In the genomic region with DNA sequence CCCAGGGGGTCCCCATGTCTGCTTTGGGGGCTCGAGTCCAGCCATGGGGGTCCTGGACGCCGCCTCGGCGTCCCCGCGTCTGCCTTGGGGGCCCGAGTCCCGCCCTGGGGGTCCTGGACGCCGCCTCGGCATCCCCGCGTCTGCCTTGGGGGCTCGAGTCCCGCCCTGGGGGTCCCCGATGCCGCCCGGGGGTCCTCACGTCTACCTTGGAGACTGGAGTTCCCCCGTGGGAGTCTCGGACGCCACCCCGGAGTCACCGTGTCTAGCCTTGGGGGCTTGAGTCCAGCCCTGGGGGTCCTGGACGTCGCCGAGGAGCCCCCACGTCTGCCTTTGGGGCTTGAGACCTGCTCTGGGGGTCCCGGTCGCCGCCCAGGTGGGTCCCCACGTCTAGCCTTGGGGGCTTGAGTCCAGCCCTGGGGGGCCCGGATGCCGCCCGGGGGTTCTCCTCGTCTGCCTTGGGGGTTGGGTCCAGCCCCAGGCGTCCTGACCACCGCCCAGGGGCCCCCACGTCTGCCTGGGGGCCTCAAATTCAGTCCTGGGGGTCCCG, we compare ENCODE assay signal across 8 cellular contexts. TPM values are rescaled to one million over a fixed set of nuclear protein-coding genes. Genes with fewer than 3 reads are reported as not detected.
DNase-seq lines count a peak whose midpoint lies in the region; ATAC-seq and TF ChIP-seq lines count a peak whose summit lies in the region.

No MANE protein-coding gene starts in this region.

- no peak for TF ChIP-seq POLR2A in heart left ventricle (IDR thresholded peaks at IDR 0.05)

- H3K4me3 ChIP-seq in GM12865 (ENCODE audit: low read depth, low read length), result peak overlapping the region; percentile 64
- peak overlapping the region; percentile 74 to 99 (median 94) for H3K4me3 ChIP-seq in heart left ventricle
- peak overlapping the region; percentile 85 for H3K4me3 ChIP-seq in retinal pigment epithelial cell (ENCODE audit: low read length)

- POLR2A ChIA-PET in activated CD8-positive, alpha-beta T cell treated with anti-CD3 and anti-CD28 coated beads for 36 hours (lab: Charles Lee), result no interaction called here

- no peak for ATAC-seq in activated CD8-positive, alpha-beta T cell treated with anti-CD3 and anti-CD28 coated beads for 36 hours
- ATAC-seq in heart left ventricle, result no peak
- no peak for ATAC-seq in GM19328 (IDR thresholded peaks at IDR 0.05; ENCODE audit: unreplicated experiment)

- H3K27ac Mint-ChIP-seq in activated CD8-positive, alpha-beta T cell treated with anti-CD3 and anti-CD28 coated beads for 36 hours, result peak overlapping the region; percentile 78

- TF ChIP-seq CTCF in GM12865 (IDR thresholded peaks at IDR 0.05; ENCODE audit: insufficient read depth, low read depth, low read length, missing control alignments), result no peak
- TF ChIP-seq CTCF in activated CD8-positive, alpha-beta T cell treated with anti-CD3 and anti-CD28 coated beads for 36 hours (IDR thresholded peaks at IDR 0.05), result no peak
- no peak for TF ChIP-seq CTCF in heart left ventricle (IDR thresholded peaks at IDR 0.05)
- TF ChIP-seq CTCF in retinal pigment epithelial cell (conservative IDR thresholded peaks at IDR 0.05; ENCODE audit: low read depth, low read length), result no peak

- H3K27me3 Mint-ChIP-seq in activated CD8-positive, alpha-beta T cell treated with anti-CD3 and anti-CD28 coated beads for 36 hours, result no peaks in the 10 kb centered on the region

- H3K36me3 Mint-ChIP-seq in activated CD8-positive, alpha-beta T cell treated with anti-CD3 and anti-CD28 coated beads for 36 hours (ENCODE audit: low read depth), result peaks cover 8% of the 10 kb centered on the region

- intact Hi-C loops in activated CD8-positive, alpha-beta T cell treated with anti-CD3 and anti-CD28 coated beads for 36 hours (cut with micrococcal nuclease), result no loop called here
- intact Hi-C loops in heart left ventricle (cut with DNase I), result loop anchor here in 5 of 10 donors (2.0 to 5.0 kb wide), 4 partner anchors 42 to 93 kb away; a partner anchor contains a TSS

- H3K4me1 ChIP-seq in heart left ventricle, result peaks cover 0 to 26% (median 13%) of the 10 kb centered on the region in 12 donors

- H3K9me3 ChIP-seq in heart left ventricle, result no peaks in the 10 kb centered on the region

- CTCF ChIA-PET in activated CD8-positive, alpha-beta T cell treated with anti-CD3 and anti-CD28 coated beads for 36 hours (lab: Charles Lee), result no interaction called here

- DNase-seq in GM12865 (ENCODE audit: low read depth), result no peak
- DNase-seq in activated CD8-positive, alpha-beta T cell treated with anti-CD3 and anti-CD28 coated beads for 36 hours, result peak; percentile 26
- DNase-seq in heart left ventricle, result peak in 3 of 5 donors; percentile 24 to 68 (median 35)
- no peak for DNase-seq in retinal pigment epithelial cell (ENCODE audit: low read depth)
- DNase-seq in DMS53 treated with DMSO at 0.1 percent for 48 hours (lab: John Stamatoyannopoulos, UW; ENCODE audit: unreplicated experiment), result no peak
- no peak for DNase-seq in NCI-H748 treated with DMSO at 0.1 percent for 48 hours (lab: John Stamatoyannopoulos, UW)
- DNase-seq in NCI-H128 (lab: John Stamatoyannopoulos, UW; ENCODE audit: unreplicated experiment), result no peak

- peaks cover 0 to 7% (median 0%) of the 10 kb centered on the region in 9 donors for H3K27me3 ChIP-seq in heart left ventricle

- H3K36me3 ChIP-seq in heart left ventricle, result peaks cover 0 to 17% (median 7%) of the 10 kb centered on the region in 9 donors

- peak overlapping the region; percentile 83 for H3K4me3 Mint-ChIP-seq in activated CD8-positive, alpha-beta T cell treated with anti-CD3 and anti-CD28 coated beads for 36 hours

- H3K4me1 Mint-ChIP-seq in activated CD8-positive, alpha-beta T cell treated with anti-CD3 and anti-CD28 coated beads for 36 hours (ENCODE audit: low read depth), result peaks cover 20% of the 10 kb centered on the region

- H3K27ac ChIP-seq in heart left ventricle, result peak overlapping the region in 9 of 12 donors; percentile 77 to 89 (median 86)

- H3K9me3 Mint-ChIP-seq in activated CD8-positive, alpha-beta T cell treated with anti-CD3 and anti-CD28 coated beads for 36 hours, result no peaks in the 10 kb centered on the region

- WGBS in heart left ventricle, 4 donors, result 0 to 1% (median 0%) methylated on average over 8 to 41 of the region's 41 CpGs

RNA-seq across cellular contexts. Expression of a gene that starts 1.1 kb away (rescaled TPM):
- 10 to 100 TPM; 68.0 to 68.3 TPM for total RNA-seq in activated CD8-positive, alpha-beta T cell treated with anti-CD3 and anti-CD28 coated beads for 36 hours
- 10 to 100 TPM; 31.3 to 71.5 (median 47.5) TPM for total RNA-seq in heart left ventricle
- 100 to 1,000 TPM in 1 of 2 donors, 10 to 100 TPM in 1; 50.6 to 102 TPM for polyA plus RNA-seq in heart left ventricle

RNA-seq across cellular contexts. Expression of a gene that starts 38.5 kb away (rescaled TPM):
- total RNA-seq in activated CD8-positive, alpha-beta T cell treated with anti-CD3 and anti-CD28 coated beads for 36 hours, result 10 to 100 TPM; 63.9 to 65.7 TPM
- 1 to 10 TPM in 7 of 9 donors, under 1 TPM in 2; 0.81 to 6.8 (median 3.0) TPM for total RNA-seq in heart left ventricle
- polyA plus RNA-seq in heart left ventricle, result 10 to 100 TPM in 1 of 2 donors, 1 to 10 TPM in 1; 1.9 to 27.0 TPM

Comparison
In these comparisons a context has a peak if more than half of its experiments do, and no peak if none do; other contexts are left out.
1. DNase-seq: peak in activated CD8-positive, alpha-beta T cell treated with anti-CD3 and anti-CD28 coated beads for 36 hours (single experiment) and heart left ventricle (3 of 5); none in GM12865 (single experiment), retinal pigment epithelial cell (single experiment), DMS53 treated with DMSO at 0.1 percent for 48 hours (single experiment), NCI-H748 treated with DMSO at 0.1 percent for 48 hours (single experiment) and NCI-H128 (single experiment).
2. RNA of a gene that starts 38.5 kb away (total RNA-seq): 63.9 to 65.7 TPM in activated CD8-positive, alpha-beta T cell treated with anti-CD3 and anti-CD28 coated beads for 36 hours; 0.81 to 6.8 TPM in heart left ventricle; every median in the first group is over 4 times any median in the second.
3. Peak in every context shown above with its lines, with median percentiles within 50 percentile points of each other: H3K4me3 ChIP-seq.